ENCODE assay signal across 1 cellular context in the genomic region with DNA sequence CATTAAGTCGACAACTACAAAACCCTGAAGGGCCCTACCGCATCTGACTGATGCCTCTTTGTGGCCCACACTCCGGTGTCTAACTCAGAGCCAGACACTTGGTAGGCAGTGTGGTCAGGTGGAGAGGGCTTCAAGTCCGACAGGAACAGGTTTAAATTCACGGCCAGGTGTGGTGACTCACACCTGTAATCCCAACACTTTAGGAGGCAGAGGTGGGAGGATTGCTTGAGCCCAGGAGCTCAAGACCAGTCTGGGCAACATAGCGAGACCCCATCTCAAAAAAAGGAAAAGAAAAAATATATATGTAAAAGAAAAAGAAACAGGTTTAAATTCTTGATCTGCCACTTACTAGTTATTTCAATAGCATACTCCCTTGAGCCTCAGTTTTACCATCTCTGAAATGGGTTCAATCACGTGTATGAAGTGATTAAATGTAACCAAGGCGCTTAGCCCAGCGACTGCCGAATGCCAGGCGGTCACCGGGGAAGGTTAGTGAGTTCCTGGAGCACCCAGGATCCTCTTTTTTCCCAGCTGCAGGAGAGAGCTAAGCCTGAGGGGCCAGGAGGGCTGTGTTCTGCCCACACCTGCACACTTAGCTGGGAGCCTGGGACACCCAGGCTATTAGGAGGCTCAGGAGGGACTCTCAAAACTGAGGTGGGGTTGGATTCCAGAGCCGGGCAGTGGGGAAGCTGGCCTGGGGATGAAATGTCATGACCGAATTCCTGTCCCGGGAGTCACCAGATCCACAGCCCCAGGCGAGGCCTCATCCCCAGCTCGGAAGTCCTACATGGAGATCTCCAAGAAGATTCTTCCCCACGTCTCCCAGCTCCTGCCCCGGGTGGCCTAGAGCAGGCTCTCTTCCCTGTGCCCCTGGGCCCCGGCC.
TF ChIP-seq lines count a peak whose summit lies in the region.

No MANE protein-coding gene starts in this region.

TF ChIP-seq in GM23338, 12 proteins besides CTCF, POLR2A, EP300 and RAD21 (continued from another document):
- TF ChIP-seq ZNF114 (CRISPR knock-in tag; IDR thresholded peaks at IDR 0.05) = no peak
- no peak for TF ChIP-seq STAT1 (IDR thresholded peaks at IDR 0.05; ENCODE audit: unreplicated experiment)
- TF ChIP-seq EZH2phosphoT487 (IDR thresholded peaks at IDR 0.05; ENCODE audit: unreplicated experiment) = no peak
- TF ChIP-seq POLR2AphosphoS5 (IDR thresholded peaks at IDR 0.05; ENCODE audit: low read depth) = no peak
- TF ChIP-seq EZH2 (IDR thresholded peaks at IDR 0.05; ENCODE audit: low read depth, unreplicated experiment) = no peak
- TF ChIP-seq CREB1 (CRISPR knock-in tag; IDR thresholded peaks at IDR 0.05; ENCODE audit: low read depth) = no peak
- TF ChIP-seq, protein P1, sequence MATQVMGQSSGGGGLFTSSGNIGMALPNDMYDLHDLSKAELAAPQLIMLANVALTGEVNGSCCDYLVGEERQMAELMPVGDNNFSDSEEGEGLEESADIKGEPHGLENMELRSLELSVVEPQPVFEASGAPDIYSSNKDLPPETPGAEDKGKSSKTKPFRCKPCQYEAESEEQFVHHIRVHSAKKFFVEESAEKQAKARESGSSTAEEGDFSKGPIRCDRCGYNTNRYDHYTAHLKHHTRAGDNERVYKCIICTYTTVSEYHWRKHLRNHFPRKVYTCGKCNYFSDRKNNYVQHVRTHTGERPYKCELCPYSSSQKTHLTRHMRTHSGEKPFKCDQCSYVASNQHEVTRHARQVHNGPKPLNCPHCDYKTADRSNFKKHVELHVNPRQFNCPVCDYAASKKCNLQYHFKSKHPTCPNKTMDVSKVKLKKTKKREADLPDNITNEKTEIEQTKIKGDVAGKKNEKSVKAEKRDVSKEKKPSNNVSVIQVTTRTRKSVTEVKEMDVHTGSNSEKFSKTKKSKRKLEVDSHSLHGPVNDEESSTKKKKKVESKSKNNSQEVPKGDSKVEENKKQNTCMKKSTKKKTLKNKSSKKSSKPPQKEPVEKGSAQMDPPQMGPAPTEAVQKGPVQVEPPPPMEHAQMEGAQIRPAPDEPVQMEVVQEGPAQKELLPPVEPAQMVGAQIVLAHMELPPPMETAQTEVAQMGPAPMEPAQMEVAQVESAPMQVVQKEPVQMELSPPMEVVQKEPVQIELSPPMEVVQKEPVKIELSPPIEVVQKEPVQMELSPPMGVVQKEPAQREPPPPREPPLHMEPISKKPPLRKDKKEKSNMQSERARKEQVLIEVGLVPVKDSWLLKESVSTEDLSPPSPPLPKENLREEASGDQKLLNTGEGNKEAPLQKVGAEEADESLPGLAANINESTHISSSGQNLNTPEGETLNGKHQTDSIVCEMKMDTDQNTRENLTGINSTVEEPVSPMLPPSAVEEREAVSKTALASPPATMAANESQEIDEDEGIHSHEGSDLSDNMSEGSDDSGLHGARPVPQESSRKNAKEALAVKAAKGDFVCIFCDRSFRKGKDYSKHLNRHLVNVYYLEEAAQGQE (IDR thresholded peaks at IDR 0.05; ENCODE audit: unreplicated experiment) = no peak
- TF ChIP-seq NANOG (IDR thresholded peaks at IDR 0.05; ENCODE audit: borderline replicate concordance) = no peak
